In the genomic region with DNA sequence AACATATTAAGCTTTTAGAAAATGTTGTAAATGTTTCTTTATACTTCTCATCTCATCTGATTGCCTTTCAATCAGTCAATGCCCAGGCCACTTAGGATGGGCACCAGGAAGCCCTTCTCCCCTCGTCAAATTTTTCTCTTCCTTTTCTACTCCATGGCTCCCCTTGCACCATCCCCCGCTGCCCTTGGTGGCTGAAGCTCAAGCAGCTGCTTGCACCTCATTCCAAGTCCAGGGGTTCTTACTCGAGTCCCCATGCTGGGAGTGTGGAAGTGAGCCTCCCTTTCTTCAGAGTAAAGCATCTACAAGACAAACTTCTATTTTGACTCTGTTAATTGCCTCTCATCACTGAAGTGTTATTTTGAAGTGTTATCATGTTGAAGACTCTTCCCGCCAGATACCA, we compare ENCODE assay signal across 1 cellular context.
TF ChIP-seq lines count a peak whose summit lies in the region.

No MANE protein-coding gene starts in this region.

TF ChIP-seq in GM23338, 12 proteins besides CTCF, POLR2A, EP300 and RAD21 (continued from another document):
- TF ChIP-seq, protein P1, sequence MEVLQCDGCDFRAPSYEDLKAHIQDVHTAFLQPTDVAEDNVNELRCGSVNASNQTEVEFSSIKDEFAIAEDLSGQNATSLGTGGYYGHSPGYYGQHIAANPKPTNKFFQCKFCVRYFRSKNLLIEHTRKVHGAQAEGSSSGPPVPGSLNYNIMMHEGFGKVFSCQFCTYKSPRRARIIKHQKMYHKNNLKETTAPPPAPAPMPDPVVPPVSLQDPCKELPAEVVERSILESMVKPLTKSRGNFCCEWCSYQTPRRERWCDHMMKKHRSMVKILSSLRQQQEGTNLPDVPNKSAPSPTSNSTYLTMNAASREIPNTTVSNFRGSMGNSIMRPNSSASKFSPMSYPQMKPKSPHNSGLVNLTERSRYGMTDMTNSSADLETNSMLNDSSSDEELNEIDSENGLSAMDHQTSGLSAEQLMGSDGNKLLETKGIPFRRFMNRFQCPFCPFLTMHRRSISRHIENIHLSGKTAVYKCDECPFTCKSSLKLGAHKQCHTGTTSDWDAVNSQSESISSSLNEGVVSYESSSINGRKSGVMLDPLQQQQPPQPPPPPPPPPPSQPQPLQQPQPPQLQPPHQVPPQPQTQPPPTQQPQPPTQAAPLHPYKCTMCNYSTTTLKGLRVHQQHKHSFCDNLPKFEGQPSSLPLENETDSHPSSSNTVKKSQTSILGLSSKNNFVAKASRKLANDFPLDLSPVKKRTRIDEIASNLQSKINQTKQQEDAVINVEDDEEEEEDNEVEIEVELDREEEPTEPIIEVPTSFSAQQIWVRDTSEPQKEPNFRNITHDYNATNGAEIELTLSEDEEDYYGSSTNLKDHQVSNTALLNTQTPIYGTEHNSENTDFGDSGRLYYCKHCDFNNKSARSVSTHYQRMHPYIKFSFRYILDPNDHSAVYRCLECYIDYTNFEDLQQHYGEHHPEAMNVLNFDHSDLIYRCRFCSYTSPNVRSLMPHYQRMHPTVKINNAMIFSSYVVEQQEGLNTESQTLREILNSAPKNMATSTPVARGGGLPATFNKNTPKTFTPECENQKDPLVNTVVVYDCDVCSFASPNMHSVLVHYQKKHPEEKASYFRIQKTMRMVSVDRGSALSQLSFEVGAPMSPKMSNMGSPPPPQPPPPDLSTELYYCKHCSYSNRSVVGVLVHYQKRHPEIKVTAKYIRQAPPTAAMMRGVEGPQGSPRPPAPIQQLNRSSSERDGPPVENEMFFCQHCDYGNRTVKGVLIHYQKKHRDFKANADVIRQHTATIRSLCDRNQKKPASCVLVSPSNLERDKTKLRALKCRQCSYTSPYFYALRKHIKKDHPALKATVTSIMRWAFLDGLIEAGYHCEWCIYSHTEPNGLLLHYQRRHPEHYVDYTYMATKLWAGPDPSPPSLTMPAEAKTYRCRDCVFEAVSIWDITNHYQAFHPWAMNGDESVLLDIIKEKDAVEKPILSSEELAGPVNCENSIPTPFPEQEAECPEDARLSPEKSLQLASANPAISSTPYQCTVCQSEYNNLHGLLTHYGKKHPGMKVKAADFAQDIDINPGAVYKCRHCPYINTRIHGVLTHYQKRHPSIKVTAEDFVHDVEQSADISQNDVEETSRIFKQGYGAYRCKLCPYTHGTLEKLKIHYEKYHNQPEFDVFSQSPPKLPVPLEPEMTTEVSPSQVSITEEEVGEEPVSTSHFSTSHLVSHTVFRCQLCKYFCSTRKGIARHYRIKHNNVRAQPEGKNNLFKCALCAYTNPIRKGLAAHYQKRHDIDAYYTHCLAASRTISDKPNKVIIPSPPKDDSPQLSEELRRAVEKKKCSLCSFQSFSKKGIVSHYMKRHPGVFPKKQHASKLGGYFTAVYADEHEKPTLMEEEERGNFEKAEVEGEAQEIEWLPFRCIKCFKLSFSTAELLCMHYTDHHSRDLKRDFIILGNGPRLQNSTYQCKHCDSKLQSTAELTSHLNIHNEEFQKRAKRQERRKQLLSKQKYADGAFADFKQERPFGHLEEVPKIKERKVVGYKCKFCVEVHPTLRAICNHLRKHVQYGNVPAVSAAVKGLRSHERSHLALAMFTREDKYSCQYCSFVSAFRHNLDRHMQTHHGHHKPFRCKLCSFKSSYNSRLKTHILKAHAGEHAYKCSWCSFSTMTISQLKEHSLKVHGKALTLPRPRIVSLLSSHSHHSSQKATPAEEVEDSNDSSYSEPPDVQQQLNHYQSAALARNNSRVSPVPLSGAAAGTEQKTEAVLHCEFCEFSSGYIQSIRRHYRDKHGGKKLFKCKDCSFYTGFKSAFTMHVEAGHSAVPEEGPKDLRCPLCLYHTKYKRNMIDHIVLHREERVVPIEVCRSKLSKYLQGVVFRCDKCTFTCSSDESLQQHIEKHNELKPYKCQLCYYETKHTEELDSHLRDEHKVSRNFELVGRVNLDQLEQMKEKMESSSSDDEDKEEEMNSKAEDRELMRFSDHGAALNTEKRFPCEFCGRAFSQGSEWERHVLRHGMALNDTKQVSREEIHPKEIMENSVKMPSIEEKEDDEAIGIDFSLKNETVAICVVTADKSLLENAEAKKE (CRISPR knock-in tag; IDR thresholded peaks at IDR 0.05), result no peak
- TF ChIP-seq NANOG (IDR thresholded peaks at IDR 0.05; ENCODE audit: borderline replicate concordance), result no peak
- TF ChIP-seq JUNB (IDR thresholded peaks at IDR 0.05; ENCODE audit: unreplicated experiment), result no peak
- TF ChIP-seq ZNF114 (CRISPR knock-in tag; IDR thresholded peaks at IDR 0.05), result no peak
- TF ChIP-seq, protein P2, sequence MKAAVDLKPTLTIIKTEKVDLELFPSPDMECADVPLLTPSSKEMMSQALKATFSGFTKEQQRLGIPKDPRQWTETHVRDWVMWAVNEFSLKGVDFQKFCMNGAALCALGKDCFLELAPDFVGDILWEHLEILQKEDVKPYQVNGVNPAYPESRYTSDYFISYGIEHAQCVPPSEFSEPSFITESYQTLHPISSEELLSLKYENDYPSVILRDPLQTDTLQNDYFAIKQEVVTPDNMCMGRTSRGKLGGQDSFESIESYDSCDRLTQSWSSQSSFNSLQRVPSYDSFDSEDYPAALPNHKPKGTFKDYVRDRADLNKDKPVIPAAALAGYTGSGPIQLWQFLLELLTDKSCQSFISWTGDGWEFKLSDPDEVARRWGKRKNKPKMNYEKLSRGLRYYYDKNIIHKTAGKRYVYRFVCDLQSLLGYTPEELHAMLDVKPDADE (IDR thresholded peaks at IDR 0.05), result no peak
- TF ChIP-seq POLR2AphosphoS5 (IDR thresholded peaks at IDR 0.05; ENCODE audit: low read depth), result no peak
